Comparison of ENCODE assay signal across 9 cellular contexts in genomic region chr11:73217810-73218105, GRCh38. TPM values are rescaled to one million over a fixed set of nuclear protein-coding genes. Genes with fewer than 3 reads are reported as not detected.
DNase-seq lines count a peak whose midpoint lies in the region; ATAC-seq and TF ChIP-seq lines count a peak whose summit lies in the region.
"Had no signal": no experiment of that assay in that cellular context is flagged by ENCODE, and none has a peak within 500 bp of the region (broad histone marks: within the 10 kb centered on the region; RNA-seq: fewer than 3 reads in every experiment).

No MANE protein-coding gene starts in this region.

- peaks cover 7% of the 10 kb centered on the region for H3K4me1 Mint-ChIP-seq in activated T-cell treated with anti-CD3 and anti-CD28 coated beads, Interleukin-2, amount 50 U/mL, for 24 hours (ENCODE audit: low read depth)
- H3K4me1 Mint-ChIP-seq in mesothelial cell of epicardium = peaks cover 41% of the 10 kb centered on the region
- H3K4me1 Mint-ChIP-seq in CD4-positive, alpha-beta memory T cell = peaks cover 0 to 16% (median 5%) of the 10 kb centered on the region in 4 donors

- H3K4me3 ChIP-seq in ectodermal cell (ENCODE audit: insufficient read depth, low read depth, low read length) = peak overlapping the region; percentile 39
- peak overlapping the region; percentile 35 to 53 (median 42) for H3K4me3 ChIP-seq in transverse colon
- H3K4me3 ChIP-seq in CD4-positive, alpha-beta memory T cell (ENCODE audit: low read length in 2 of 2) = no peak overlapping the region

- POLR2A ChIA-PET in CD4-positive, alpha-beta memory T cell (lab: Charles Lee; ENCODE audit: partially characterized antibody) = no interaction called here

- TF ChIP-seq EP300 in transverse colon (IDR thresholded peaks at IDR 0.05; ENCODE audit: low read depth) = no peak

- H3K27ac Mint-ChIP-seq in activated T-cell treated with anti-CD3 and anti-CD28 coated beads, Interleukin-2, amount 50 U/mL, for 24 hours = no peak overlapping the region
- no peak overlapping the region for H3K27ac Mint-ChIP-seq in mesothelial cell of epicardium
- no peak overlapping the region for H3K27ac Mint-ChIP-seq in CD4-positive, alpha-beta memory T cell

- TF ChIP-seq CTCF in mesothelial cell of epicardium (IDR thresholded peaks at IDR 0.05; ENCODE audit: unreplicated experiment) (no peak), transverse colon (IDR thresholded peaks at IDR 0.05) (no peak)

- no peak overlapping the region for H3K27ac ChIP-seq in ectodermal cell (ENCODE audit: insufficient read depth, low read depth, low read length, poor library complexity, severe bottlenecking)
- peak overlapping the region; percentile 42 to 77 (median 70) for H3K27ac ChIP-seq in transverse colon
- H3K27ac ChIP-seq in CD4-positive, alpha-beta memory T cell (ENCODE audit: low read depth, low read length) = no peak overlapping the region

- 35 to 37% methylated on average over 14 of the region's 14 CpGs for WGBS in ectodermal cell, 2 experiments
- WGBS in transverse colon (ENCODE audit: low coverage in 1 of 2), 2 donors = 38% methylated on average over 11 of the region's 14 CpGs; no CpG with 5 or more reads in 1 of the 2 donors

- TF ChIP-seq POLR2A in transverse colon (IDR thresholded peaks at IDR 0.05) = no peak

- no peak for ATAC-seq in GM21367 (IDR thresholded peaks at IDR 0.05; ENCODE audit: unreplicated experiment)

- H3K9me3 Mint-ChIP-seq in activated T-cell treated with anti-CD3 and anti-CD28 coated beads, Interleukin-2, amount 50 U/mL, for 24 hours = no peaks in the 10 kb centered on the region
- no peaks in the 10 kb centered on the region for H3K9me3 Mint-ChIP-seq in mesothelial cell of epicardium
- no peaks in the 10 kb centered on the region for H3K9me3 Mint-ChIP-seq in CD4-positive, alpha-beta memory T cell

- intact Hi-C loops in transverse colon (cut with DNase I; ENCODE audit: low total_unique reads) = no loop called here
- intact Hi-C loops in CD4-positive, alpha-beta memory T cell (cut with micrococcal nuclease) = no loop called here

- H3K9me3 ChIP-seq in ectodermal cell (ENCODE audit: control insufficient read depth, low read length) (no peaks in the 10 kb centered on the region), transverse colon (no peaks in the 10 kb centered on the region)
- no peaks in the 10 kb centered on the region for H3K9me3 ChIP-seq in CD4-positive, alpha-beta memory T cell (ENCODE audit: control insufficient read depth in 1 of 2, low read length in 2 of 2)

- in situ Hi-C loops in transverse colon (cut with MboI; ENCODE audit: low pct_ligation_motif_present in 1 of 4, low pct_unique_long_range_greater_than_20kb in 1 of 4, low sequenced_read_pairs in 3 of 4) = no loop called here

- H3K4me1 ChIP-seq in ectodermal cell (ENCODE audit: control insufficient read depth, insufficient read depth, low read length) (peaks cover 16% of the 10 kb centered on the region), transverse colon (peaks cover 5 to 21% (median 18%) of the 10 kb centered on the region in 4 donors)
- no peaks in the 10 kb centered on the region for H3K4me1 ChIP-seq in CD4-positive, alpha-beta memory T cell (ENCODE audit: insufficient read depth, low read length)

- peaks cover 36% of the 10 kb centered on the region for H3K27me3 ChIP-seq in ectodermal cell (ENCODE audit: control insufficient read depth, insufficient read depth, low read length, poor library complexity, severe bottlenecking)
- no peaks in the 10 kb centered on the region for H3K27me3 ChIP-seq in transverse colon
- no peaks in the 10 kb centered on the region for H3K27me3 ChIP-seq in CD4-positive, alpha-beta memory T cell (ENCODE audit: insufficient read depth, low read length)

- DNase-seq in activated T-cell treated with anti-CD3 and anti-CD28 coated beads, Interleukin-2, amount 50 U/mL, for 24 hours = no peak
- DNase-seq in activated T-cell treated with anti-CD3 and anti-CD28 coated beads for 4 hours (no peak), mesothelial cell of epicardium (ENCODE audit: low spot score in 2 of 2, unreplicated experiment in 2 of 2) (no peak), transverse colon (no peak)
- DNase-seq in CD4-positive, alpha-beta memory T cell = no peak
- no peak for DNase-seq in activated effector memory CD4-positive, alpha-beta T cell treated with Interleukin-2 at 50 U/mL for 16 hours

- H3K36me3 Mint-ChIP-seq in activated T-cell treated with anti-CD3 and anti-CD28 coated beads, Interleukin-2, amount 50 U/mL, for 24 hours (ENCODE audit: low read depth) = no peaks in the 10 kb centered on the region
- no peaks in the 10 kb centered on the region for H3K36me3 Mint-ChIP-seq in mesothelial cell of epicardium
- H3K36me3 Mint-ChIP-seq in CD4-positive, alpha-beta memory T cell = no peaks in the 10 kb centered on the region

- H3K4me3 Mint-ChIP-seq in activated T-cell treated with anti-CD3 and anti-CD28 coated beads, Interleukin-2, amount 50 U/mL, for 24 hours = peak overlapping the region; percentile 35
- H3K4me3 Mint-ChIP-seq in mesothelial cell of epicardium = peak overlapping the region; percentile 72
- peak overlapping the region in 4 of 8 donors; percentile 30 to 77 (median 56) for H3K4me3 Mint-ChIP-seq in CD4-positive, alpha-beta memory T cell

- H3K36me3 ChIP-seq in ectodermal cell (ENCODE audit: control insufficient read depth, insufficient read depth, low read length) (no peaks in the 10 kb centered on the region), transverse colon (no peaks in the 10 kb centered on the region)
- no peaks in the 10 kb centered on the region for H3K36me3 ChIP-seq in CD4-positive, alpha-beta memory T cell (ENCODE audit: insufficient read depth, low read length)

- CTCF ChIA-PET in CD4-positive, alpha-beta memory T cell (lab: Charles Lee; ENCODE audit: partially characterized antibody) = no interaction called here

- peaks cover 35% of the 10 kb centered on the region for H3K27me3 Mint-ChIP-seq in activated T-cell treated with anti-CD3 and anti-CD28 coated beads, Interleukin-2, amount 50 U/mL, for 24 hours
- H3K27me3 Mint-ChIP-seq in mesothelial cell of epicardium (ENCODE audit: low read depth) = peaks cover 24% of the 10 kb centered on the region
- H3K27me3 Mint-ChIP-seq in CD4-positive, alpha-beta memory T cell = peaks cover 10 to 19% of the 10 kb centered on the region in 2 donors

RNA-seq across cellular contexts. Expression of gene P2RY2, which starts 0.3 kb away (rescaled TPM):
- 0.72 TPM for polyA plus RNA-seq in ectodermal cell (2013, experiment 1 of 4)
- 1.2 TPM for polyA plus RNA-seq in ectodermal cell (2013, experiment 2 of 4)
- polyA plus RNA-seq in ectodermal cell (2013, experiment 3 of 4) = 0.85 TPM
- polyA plus RNA-seq in ectodermal cell (2013, experiment 4 of 4) = 0.85 TPM
- 4.0 to 4.5 TPM (median 4.5 TPM) in 3 replicates for total RNA-seq in mesothelial cell of epicardium
- total RNA-seq in transverse colon = 10 to 100 TPM in 3 of 4 donors, 1 to 10 TPM in 1; 8.6 to 21.4 (median 12.6) TPM
- total RNA-seq in CD4-positive, alpha-beta memory T cell = not detected
- polyA plus RNA-seq in CD4-positive, alpha-beta memory T cell = not detected
- total RNA-seq: NCI-H460 had no signal

RNA-seq across cellular contexts. Expression of gene P2RY6, which starts 54.4 kb away (rescaled TPM):
- 0.89 TPM for polyA plus RNA-seq in ectodermal cell (2013, experiment 1 of 4)
- not detected for polyA plus RNA-seq in ectodermal cell (2013, experiment 2 of 4)
- not detected for polyA plus RNA-seq in ectodermal cell (2013, experiment 3 of 4)
- not detected for polyA plus RNA-seq in ectodermal cell (2013, experiment 4 of 4)
- total RNA-seq in mesothelial cell of epicardium (0.36 to 0.51 TPM (median 0.45 TPM) in 3 replicates), transverse colon (1 to 10 TPM in 3 of 4 donors, not detected in 1; 1.1 to 1.6 (median 1.4) TPM)
- under 1 TPM; 0.61 to 0.87 TPM for total RNA-seq in CD4-positive, alpha-beta memory T cell
- polyA plus RNA-seq in CD4-positive, alpha-beta memory T cell = not detected
- total RNA-seq: NCI-H460 had no signal

Comparison
In these comparisons a context has a peak if more than half of its experiments do, and no peak if none do; other contexts are left out.
1. H3K27ac ChIP-seq: peak in transverse colon (4 of 4); none in ectodermal cell (single experiment) and CD4-positive, alpha-beta memory T cell (single experiment).
2. H3K4me3 ChIP-seq: peak in ectodermal cell (single experiment) and transverse colon (4 of 4); none in CD4-positive, alpha-beta memory T cell (0 of 2).